In the genomic region with DNA sequence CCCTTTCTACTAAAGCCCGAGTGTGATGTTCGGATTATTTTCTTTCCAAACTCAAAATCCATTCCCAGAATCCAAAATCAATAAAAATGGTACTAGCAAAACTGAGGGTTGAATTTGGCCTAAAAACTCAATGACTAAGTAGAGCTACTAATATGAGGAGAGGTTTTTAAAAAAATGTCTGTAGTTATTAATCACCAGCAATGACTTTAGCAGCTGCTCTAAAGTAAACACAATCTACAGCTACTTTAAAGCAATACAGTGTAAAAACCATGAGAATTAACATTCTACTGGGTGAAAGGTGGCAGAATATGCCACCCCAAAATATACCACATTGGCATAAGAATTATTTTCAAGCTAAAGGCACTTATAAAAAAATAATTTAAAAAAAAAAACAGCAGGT, we compare ENCODE assay signal across 22 cellular contexts.
"Had no signal": no experiment of that assay in that cellular context is flagged by ENCODE, and none has a peak within 500 bp of the region (broad histone marks: within the 10 kb centered on the region; RNA-seq: fewer than 3 reads in every experiment).

No MANE protein-coding gene starts in this region.

- H3K4me1 ChIP-seq: colonic mucosa, foreskin keratinocyte, left lung, lower lobe of right lung had no signal

- H3K36me3 ChIP-seq: colonic mucosa, esophagus muscularis mucosa, gastroesophageal sphincter, heart left ventricle, left lung, lower lobe of right lung had no signal

- H3K27me3 ChIP-seq: colonic mucosa, dorsolateral prefrontal cortex, esophagus muscularis mucosa, foreskin keratinocyte, gastroesophageal sphincter, heart left ventricle, hepatocyte, left lung had no signal

- H3K27ac ChIP-seq: colonic mucosa, dorsolateral prefrontal cortex, esophagus muscularis mucosa, foreskin keratinocyte, gastroesophageal sphincter, hepatocyte, left lung, lower lobe of right lung had no signal

- DNase-seq: colonic mucosa; cortex of kidney; dorsolateral prefrontal cortex; effector CD4-positive, alpha-beta T cell; effector memory CD4-positive, alpha-beta T cell; foreskin keratinocyte; heart left ventricle; hypothalamus; immature natural killer cell; left cardiac atrium; left lung; left ventricle myocardium superior; lower lobe of right lung; mesenchymal stem cell; mucosa of descending colon; naive B cell had no signal

- H3K4me3 ChIP-seq: colonic mucosa, dorsolateral prefrontal cortex, esophagus muscularis mucosa, gastroesophageal sphincter, heart left ventricle, hepatocyte, left lung, lower lobe of right lung, mucosa of descending colon had no signal

- H2AFZ ChIP-seq: hepatocyte had no signal

- H3K4me2 ChIP-seq: hepatocyte had no signal

- H3K79me2 ChIP-seq: hepatocyte had no signal

- H3K9me3 ChIP-seq: colonic mucosa, esophagus muscularis mucosa, gastroesophageal sphincter, heart left ventricle, left lung, lower lobe of right lung, mucosa of descending colon had no signal

- FAIRE-seq: endothelial cell of umbilical vein, frontal cortex, keratinocyte had no signal
